9 cellular contexts compared by ENCODE assay signal in genomic region chr11:9719949-9720646, GRCh38. TPM values are rescaled to one million over a fixed set of nuclear protein-coding genes. Genes with fewer than 3 reads are reported as not detected.
DNase-seq lines count a peak whose midpoint lies in the region; ATAC-seq and TF ChIP-seq lines count a peak whose summit lies in the region.
"Had no signal": no experiment of that assay in that cellular context is flagged by ENCODE, and none has a peak within 500 bp of the region (broad histone marks: within the 10 kb centered on the region; RNA-seq: fewer than 3 reads in every experiment).

No MANE protein-coding gene starts in this region.

- no peak overlapping the region for H4K8ac ChIP-seq in IMR-90 (ENCODE audit: low read depth in 2 of 2, low read length in 2 of 2)

- no peak overlapping the region for H4K5ac ChIP-seq in IMR-90 (ENCODE audit: low read depth, low read length)

- H3K9me1 ChIP-seq in IMR-90 (ENCODE audit: insufficient read depth, low read length) = peaks cover 10% of the 10 kb centered on the region

- H4K20me1 ChIP-seq in IMR-90 (ENCODE audit: insufficient read depth, low read length) = no peaks in the 10 kb centered on the region; the same call in 1 of the 2 replicates

- H2AK9ac ChIP-seq in IMR-90 (replicated peaks; ENCODE audit: low read depth, low read length, poor library complexity) = no peak overlapping the region

- H3K9ac ChIP-seq in IMR-90 (ENCODE audit: low read depth, low read length) (no peak overlapping the region), stomach smooth muscle (ENCODE audit: low read length in 2 of 2) (no peak overlapping the region)

- no peak overlapping the region for H2AFZ ChIP-seq in IMR-90 (replicated peaks; ENCODE audit: low read length, poor library complexity)

- in situ Hi-C loops in IMR-90 (cut with MboI; ENCODE audit: low sequenced_read_pairs) = no loop called here

- DNase-seq in IMR-90 (no peak), Peyer's patch (no peak), glomerular endothelial cell (ENCODE audit: extremely low read depth, low read depth, low spot score) (peak; percentile 92), NCI-H82 (lab: John Stamatoyannopoulos, UW) (no peak), DMS 273 (lab: John Stamatoyannopoulos, UW; ENCODE audit: unreplicated experiment) (no peak), SW 1271 (lab: John Stamatoyannopoulos, UW) (no peak)
- DNase-seq: activated naive CD4-positive, alpha-beta T cell treated with Interleukin-2 at 50 U/mL for 16 hours had no signal

- H3K4me3 ChIP-seq in IMR-90 (ENCODE audit: insufficient read depth, low read depth, low read length) (no peak overlapping the region), Peyer's patch (no peak overlapping the region), stomach smooth muscle (ENCODE audit: low read length in 2 of 2) (no peak overlapping the region)

- H2BK120ac ChIP-seq in IMR-90 (ENCODE audit: low read depth, low read length) = no peak overlapping the region

- H3K9me3 ChIP-seq in IMR-90 (ENCODE audit: control insufficient read depth, insufficient read depth, low read length) (no peaks in the 10 kb centered on the region; the same call in 1 of the 2 replicates), Peyer's patch (no peaks in the 10 kb centered on the region), stomach smooth muscle (ENCODE audit: control insufficient read depth in 2 of 2, low read length in 2 of 2) (no peaks in the 10 kb centered on the region)

- no peak overlapping the region for H3K4me2 ChIP-seq in IMR-90 (ENCODE audit: low read depth, low read length)

- intact Hi-C loops in IMR-90 (cut with micrococcal nuclease) = no loop called here

- no peak overlapping the region for H2BK20ac ChIP-seq in IMR-90 (ENCODE audit: low read depth, low read length)

- ATAC-seq in IMR-90 (ENCODE audit: low read depth) (no peak), GM21723 (IDR thresholded peaks at IDR 0.05; ENCODE audit: unreplicated experiment) (no peak)

- no peak for TF ChIP-seq POLR2A in IMR-90 (IDR thresholded peaks at IDR 0.05; ENCODE audit: low read depth, low read length)
- TF ChIP-seq POLR2A in Peyer's patch (IDR thresholded peaks at IDR 0.05) = no peak

- TF ChIP-seq CTCF in IMR-90 (conservative IDR thresholded peaks at IDR 0.05; ENCODE audit: low read depth, low read length) = no peak
- TF ChIP-seq CTCF in Peyer's patch (IDR thresholded peaks at IDR 0.05) = no peak

- H3K18ac ChIP-seq in IMR-90 (ENCODE audit: low read depth, low read length) = no peak overlapping the region

- no peak for TF ChIP-seq RAD21 in IMR-90 (IDR thresholded peaks at IDR 0.05; ENCODE audit: low read length)

- peak overlapping the region; percentile 47; the same call in 1 of the 2 replicates for H3K23ac ChIP-seq in IMR-90 (ENCODE audit: low read depth, low read length)

- H2BK15ac ChIP-seq in IMR-90 (ENCODE audit: low read depth, low read length) = no peak overlapping the region

- no peak overlapping the region for H4K91ac ChIP-seq in IMR-90 (ENCODE audit: insufficient read depth, low read depth, low read length)

- dilution Hi-C loops in IMR-90 (cut with HindIII; ENCODE audit: low sequenced_read_pairs, unreplicated experiment) = no loop called here

- no peak overlapping the region for H3K4ac ChIP-seq in IMR-90 (ENCODE audit: low read depth, low read length)

- H3K27ac ChIP-seq in IMR-90 (ENCODE audit: insufficient read depth, low read length) (no peak overlapping the region), Peyer's patch (peak overlapping the region; percentile 33 to 75 (median 49)), stomach smooth muscle (ENCODE audit: low read length) (peak overlapping the region; percentile 8)

- H3K36me3 ChIP-seq in IMR-90 (ENCODE audit: control insufficient read depth, insufficient read depth, low read length) = peaks cover 7% of the 10 kb centered on the region
- H3K36me3 ChIP-seq in Peyer's patch = peaks cover 0 to 5% (median 0%) of the 10 kb centered on the region in 3 donors
- H3K36me3 ChIP-seq in stomach smooth muscle (ENCODE audit: control insufficient read depth in 2 of 2, insufficient read depth in 2 of 2, low read length in 2 of 2) = peaks cover 0 to 5% of the 10 kb centered on the region in 2 donors

- no peak overlapping the region for H2AK5ac ChIP-seq in IMR-90 (ENCODE audit: low read depth, low read length)

- H3K14ac ChIP-seq in IMR-90 (replicated peaks; ENCODE audit: low read depth, low read length) = no peak overlapping the region; the same call in 1 of the 2 replicates

- POLR2A ChIA-PET in IMR-90 (lab: Charles Lee; ENCODE audit: unreplicated experiment) = no interaction called here

- no peaks in the 10 kb centered on the region for H3K27me3 ChIP-seq in IMR-90 (ENCODE audit: control insufficient read depth, insufficient read depth, low read length)
- H3K27me3 ChIP-seq in Peyer's patch = no peaks in the 10 kb centered on the region
- H3K27me3 ChIP-seq in stomach smooth muscle (ENCODE audit: control insufficient read depth in 1 of 2, insufficient read depth in 2 of 2, low read length in 2 of 2) = no peaks in the 10 kb centered on the region

- H3K4me1 ChIP-seq in IMR-90 (ENCODE audit: control insufficient read depth, insufficient read depth, low read length) = peaks cover 3% of the 10 kb centered on the region; the same call in 1 of the 2 replicates
- H3K4me1 ChIP-seq in Peyer's patch = peaks cover 0 to 19% (median 1%) of the 10 kb centered on the region in 4 donors
- no peaks in the 10 kb centered on the region for H3K4me1 ChIP-seq in stomach smooth muscle (ENCODE audit: control insufficient read depth, insufficient read depth, low read length)

- H2BK5ac ChIP-seq in IMR-90 (ENCODE audit: low read depth, low read length, poor library complexity, severe bottlenecking) = no peak overlapping the region

- 60% methylated on average over 2 of the region's 9 CpGs; no CpG with 5 or more reads in 1 of the 2 experiments for WGBS in IMR-90 (ENCODE audit: extremely low coverage in 2 of 2, insufficient read length in 1 of 2), 2 experiments

- H3K56ac ChIP-seq in IMR-90 (ENCODE audit: extremely low read depth, insufficient read depth, low read length) = no peak overlapping the region

- BruUV-seq in IMR-90 (replicated peaks; lab: Mats Ljungman, UMichigan) = no TSS peak

- peaks cover 20 to 64% of the 10 kb centered on the region in 2 experiments for H3K79me1 ChIP-seq in IMR-90 (ENCODE audit: low read depth in 1 of 2, low read length in 2 of 2)

- CTCF ChIA-PET in IMR-90 (lab: Yijun Ruan, JAX) = no interaction called here

TF ChIP-seq in IMR-90, 13 proteins besides CTCF, POLR2A, EP300 and RAD21:
- no peak for TF ChIP-seq MAFK (IDR thresholded peaks at IDR 0.05; ENCODE audit: low read depth, low read length)
- TF ChIP-seq ELK1 (IDR thresholded peaks at IDR 0.05; ENCODE audit: borderline replicate concordance, low read depth, low read length) = no peak
- TF ChIP-seq MAZ (IDR thresholded peaks at IDR 0.05; ENCODE audit: borderline replicate concordance, low read depth, low read length) = no peak
- TF ChIP-seq SMC3 (IDR thresholded peaks at IDR 0.05; ENCODE audit: low read depth, low read length) = no peak
- no peak for TF ChIP-seq NFE2L2 (IDR thresholded peaks at IDR 0.05; ENCODE audit: low read depth, low read length)
- TF ChIP-seq RFX5 (IDR thresholded peaks at IDR 0.05; ENCODE audit: low read depth, low read length) = no peak
- TF ChIP-seq CHD1 (IDR thresholded peaks at IDR 0.05; ENCODE audit: low read depth, low read length) = no peak
- no peak for TF ChIP-seq FOS (IDR thresholded peaks at IDR 0.05; ENCODE audit: low read depth, low read length)
- TF ChIP-seq BHLHE40 (IDR thresholded peaks at IDR 0.05; ENCODE audit: low read depth, low read length) = no peak
- TF ChIP-seq CEBPB (IDR thresholded peaks at IDR 0.05; ENCODE audit: low read depth, low read length) = no peak
TF ChIP-seq in IMR-90: peak in this region for 0.

RNA-seq across cellular contexts. Expression of gene SWAP70, which starts 56.2 kb away (rescaled TPM):
- 19.9 and 28.9 TPM in 2 replicates for total RNA-seq in IMR-90 (2012; rRNA removed)
- polyA plus RNA-seq in IMR-90 (2012; rRNA removed) = 12.6 and 15.5 TPM in 2 replicates
- polyA plus RNA-seq in IMR-90 (2012; cell fraction: cytosol; rRNA removed) = 4.8 and 7.0 TPM in 2 replicates
- polyA plus RNA-seq in IMR-90 (2012; cell fraction: nucleus; rRNA removed; ENCODE audit: low replicate concordance) = 2.0 and 11.4 TPM in 2 replicates
- 10 to 100 TPM; 16.8 to 62.7 (median 26.1) TPM for total RNA-seq in Peyer's patch
- 78.1 and 96.5 TPM in 2 replicates for total RNA-seq in glomerular endothelial cell
